7 cellular contexts compared by ENCODE assay signal in genomic region chr11:33417121-33417520, GRCh38.
"Had no signal": no experiment of that assay in that cellular context is flagged by ENCODE, and none has a peak within 500 bp of the region (broad histone marks: within the 10 kb centered on the region; RNA-seq: fewer than 3 reads in every experiment).

No MANE protein-coding gene starts in this region.

- DNase-seq: GDM1, GF-D8 had no signal

- H3K4me3 ChIP-seq: GM12878 had no signal

- ATAC-seq: GM12878 had no signal

- FAIRE-seq: G401.6, GM12878, GM12891, GM18507, GM19239 had no signal
